12 cellular contexts compared by ENCODE assay signal in genomic region chr12:110704750-110705149, GRCh38. TPM values are rescaled to one million over a fixed set of nuclear protein-coding genes. Genes with fewer than 3 reads are reported as not detected.
DNase-seq lines count a peak whose midpoint lies in the region; ATAC-seq and TF ChIP-seq lines count a peak whose summit lies in the region.
"Had no signal": no experiment of that assay in that cellular context is flagged by ENCODE, and none has a peak within 500 bp of the region (broad histone marks: within the 10 kb centered on the region; RNA-seq: fewer than 3 reads in every experiment).

No MANE protein-coding gene starts in this region.

- H3K27ac ChIP-seq in breast epithelium: no peak overlapping the region
- no peak overlapping the region for H3K27ac ChIP-seq in upper lobe of right lung
- H3K27ac ChIP-seq: KMS-11 had no signal

- H3K4me1 ChIP-seq in breast epithelium (no peaks in the 10 kb centered on the region), upper lobe of right lung (no peaks in the 10 kb centered on the region)

- H3K9me3 ChIP-seq in breast epithelium (no peaks in the 10 kb centered on the region), upper lobe of right lung (no peaks in the 10 kb centered on the region)

- no peaks in the 10 kb centered on the region for H3K36me3 Mint-ChIP-seq in MCF 10A (ENCODE audit: insufficient read depth, unreplicated experiment)
- no peaks in the 10 kb centered on the region for H3K36me3 Mint-ChIP-seq in activated naive CD8-positive, alpha-beta T cell treated with anti-CD3 and anti-CD28 coated beads, Interleukin-2, amount 50 U/mL, for 24 hours (ENCODE audit: low read depth)

- H3K36me3 ChIP-seq in breast epithelium: no peaks in the 10 kb centered on the region
- H3K36me3 ChIP-seq in upper lobe of right lung: no peaks in the 10 kb centered on the region

- ATAC-seq in upper lobe of right lung: peak; percentile 34
- no peak for ATAC-seq in activated naive CD8-positive, alpha-beta T cell treated with anti-CD3 and anti-CD28 coated beads, Interleukin-2, amount 50 U/mL, for 24 hours

- no TSS peak for BruUV-seq in MCF 10A (replicated peaks; lab: Mats Ljungman, UMichigan)

- H3K9me3 Mint-ChIP-seq in MCF 10A (ENCODE audit: unreplicated experiment): no peaks in the 10 kb centered on the region
- H3K9me3 Mint-ChIP-seq in activated naive CD8-positive, alpha-beta T cell treated with anti-CD3 and anti-CD28 coated beads, Interleukin-2, amount 50 U/mL, for 24 hours: no peaks in the 10 kb centered on the region

- H3K4me3 Mint-ChIP-seq in MCF 10A (ENCODE audit: unreplicated experiment): no peak overlapping the region
- H3K4me3 Mint-ChIP-seq in activated naive CD8-positive, alpha-beta T cell treated with anti-CD3 and anti-CD28 coated beads, Interleukin-2, amount 50 U/mL, for 24 hours: no peak overlapping the region

- no peak for TF ChIP-seq POLR2A in breast epithelium (IDR thresholded peaks at IDR 0.05)

- CTCF ChIA-PET in MCF 10A (lab: Yijun Ruan, JAX): interaction anchor here (0.6 to 1.3 kb wide), 17 partner anchors 10 to 1658 kb away, joined by 3 to 16 read pairs (median 3); no protein-coding TSS in a partner anchor

- POLR2A ChIA-PET in MCF 10A (lab: Yijun Ruan, JAX): interaction anchor here (1.0 to 1.7 kb wide), 3 partner anchors 9 to 15 kb away, joined by 4 read pairs; no protein-coding TSS in a partner anchor

- TF ChIP-seq CTCF in MCF 10A (IDR thresholded peaks at IDR 0.05; ENCODE audit: unreplicated experiment): peak; percentile 30
- TF ChIP-seq CTCF in breast epithelium (IDR thresholded peaks at IDR 0.05): peak in 1 of 3 donors; percentile 15
- peak; percentile 63 for TF ChIP-seq CTCF in epithelial cell of esophagus (IDR thresholded peaks at IDR 0.05; ENCODE audit: insufficient read depth, low read depth, low read length, missing control alignments)
- no peak for TF ChIP-seq CTCF in upper lobe of right lung (IDR thresholded peaks at IDR 0.05)

- no peak overlapping the region for H3K27ac Mint-ChIP-seq in MCF 10A (ENCODE audit: low read depth, unreplicated experiment)
- H3K27ac Mint-ChIP-seq in activated naive CD8-positive, alpha-beta T cell treated with anti-CD3 and anti-CD28 coated beads, Interleukin-2, amount 50 U/mL, for 24 hours: no peak overlapping the region

- H3K27me3 ChIP-seq in breast epithelium (no peaks in the 10 kb centered on the region), upper lobe of right lung (no peaks in the 10 kb centered on the region)

- DNase-seq in MCF 10A (ENCODE audit: unreplicated experiment): peak; percentile 46
- no peak for DNase-seq in breast epithelium (ENCODE audit: low spot score in 2 of 2)
- DNase-seq in NCI-H526 treated with DMSO at 0.1 percent for 48 hours (lab: John Stamatoyannopoulos, UW): peak; percentile 7
- DNase-seq in epithelial cell of esophagus (ENCODE audit: low read depth): peak; percentile 56
- DNase-seq in upper lobe of right lung: no peak
- no peak for DNase-seq in 8988T
- DNase-seq in stimulated activated CD4-positive, alpha-beta T cell treated with anti-CD3 and anti-CD28 coated beads, Interleukin-1b, Interleukin-23, amount 100 ng/mL, for 48 hours: no peak
- no peak for DNase-seq in activated naive CD8-positive, alpha-beta T cell treated with anti-CD3 and anti-CD28 coated beads, Interleukin-2, amount 50 U/mL, for 24 hours
- DNase-seq: stimulated activated CD4-positive, alpha-beta T cell treated with anti-CD3 and anti-CD28 coated beads, Interleukin-4, amount 100 ng/mL, for 24 hours; T1000 had no signal

- H3K4me3 ChIP-seq in breast epithelium: no peak overlapping the region
- no peak overlapping the region for H3K4me3 ChIP-seq in epithelial cell of esophagus (ENCODE audit: low read length)
- no peak overlapping the region for H3K4me3 ChIP-seq in upper lobe of right lung
- H3K4me3 ChIP-seq: lung had no signal

- H3K27me3 Mint-ChIP-seq in MCF 10A (ENCODE audit: insufficient read depth, unreplicated experiment): no peaks in the 10 kb centered on the region
- no peaks in the 10 kb centered on the region for H3K27me3 Mint-ChIP-seq in activated naive CD8-positive, alpha-beta T cell treated with anti-CD3 and anti-CD28 coated beads, Interleukin-2, amount 50 U/mL, for 24 hours

- intact Hi-C loops in MCF 10A (cut with micrococcal nuclease) (loop anchor here (2.0 kb wide), 1 partner anchor 122 kb away; no protein-coding TSS in a partner anchor), breast epithelium (cut with DNase I; ENCODE audit: low total_unique reads) (no loop called here), upper lobe of right lung (cut with DNase I) (no loop called here)

- no peaks in the 10 kb centered on the region for H3K4me1 Mint-ChIP-seq in MCF 10A (ENCODE audit: insufficient read depth, unreplicated experiment)
- no peaks in the 10 kb centered on the region for H3K4me1 Mint-ChIP-seq in activated naive CD8-positive, alpha-beta T cell treated with anti-CD3 and anti-CD28 coated beads, Interleukin-2, amount 50 U/mL, for 24 hours

RNA-seq across cellular contexts. Expression of gene HVCN1, which starts 15.8 kb away (rescaled TPM):
- not detected in 2 replicates for total RNA-seq in MCF 10A (2022)
- 10 to 100 TPM in 1 of 3 donors, 1 to 10 TPM in 2; 2.6 to 16.6 (median 7.6) TPM for total RNA-seq in breast epithelium
- total RNA-seq in upper lobe of right lung: 21.3 TPM

RNA-seq across cellular contexts. Expression of gene PPP1CC, which starts 37.9 kb away (rescaled TPM):
- total RNA-seq in MCF 10A (2022) (79.4 and 94.6 TPM in 2 replicates), breast epithelium (100 to 1,000 TPM in 2 of 3 donors, 10 to 100 TPM in 1; 97.7 to 135 (median 106) TPM), upper lobe of right lung (90.6 TPM)

Comparison
In these comparisons a context has a peak if more than half of its experiments do, and no peak if none do; other contexts are left out.
1. DNase-seq: peak in MCF 10A (single experiment), NCI-H526 treated with DMSO at 0.1 percent for 48 hours (single experiment) and epithelial cell of esophagus (single experiment); none in breast epithelium (0 of 2), upper lobe of right lung (single experiment), 8988T (single experiment), stimulated activated CD4-positive, alpha-beta T cell treated with anti-CD3 and anti-CD28 coated beads, Interleukin-1b, Interleukin-23, amount 100 ng/mL, for 48 hours (single experiment) and activated naive CD8-positive, alpha-beta T cell treated with anti-CD3 and anti-CD28 coated beads, Interleukin-2, amount 50 U/mL, for 24 hours (single experiment).